8 cellular contexts compared by ENCODE assay signal in the genomic region with DNA sequence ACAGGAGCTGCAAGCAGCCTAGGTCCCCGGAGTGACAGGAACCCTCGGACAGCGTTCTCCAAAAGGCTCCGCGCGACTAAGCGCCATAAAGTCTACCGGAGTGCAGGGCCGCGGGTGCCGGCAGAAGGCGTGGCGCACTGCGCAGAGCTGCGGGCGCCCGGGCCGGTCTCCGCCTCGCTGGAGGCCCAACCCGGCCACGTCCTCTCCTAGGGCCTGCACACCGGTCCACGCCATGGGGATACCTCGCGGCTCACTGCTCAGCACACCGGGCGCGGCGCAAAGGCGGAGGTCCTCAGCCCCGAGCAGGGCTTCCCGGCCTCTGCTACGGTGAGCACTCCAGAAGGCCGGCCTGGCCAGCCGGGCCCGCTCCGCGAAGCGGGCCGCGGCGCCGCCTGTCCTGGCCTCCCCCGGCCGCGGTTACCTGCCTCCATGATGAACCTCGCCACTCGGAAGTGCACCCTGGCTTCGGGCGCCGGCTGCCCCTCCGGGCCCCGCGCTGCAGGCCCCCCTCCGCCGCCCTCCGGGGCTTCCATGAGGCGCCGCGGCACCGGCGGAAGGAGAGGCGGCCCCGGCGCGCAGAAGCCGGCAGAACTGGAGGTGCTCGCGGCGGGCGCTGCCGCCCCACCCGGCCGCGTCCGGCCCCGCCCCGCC. TPM values are rescaled to one million over a fixed set of nuclear protein-coding genes. Genes with fewer than 3 reads are reported as not detected.
DNase-seq lines count a peak whose midpoint lies in the region; ATAC-seq and TF ChIP-seq lines count a peak whose summit lies in the region.

Gene CCNQ (minus strand): TSS at position 599 of the 651 bp plus-strand sequence. CDS start 66 bp downstream, at position 533.

- H3K4me1 ChIP-seq in A673 (ENCODE audit: insufficient read depth, low read length, poor library complexity, severe bottlenecking) (no peaks in the 10 kb centered on the region), OCI-LY7 (ENCODE audit: insufficient read depth, low read length, poor library complexity, severe bottlenecking) (peaks cover 22% of the 10 kb centered on the region)

- no peaks in the 10 kb centered on the region for H3K9me2 ChIP-seq in OCI-LY7 (ENCODE audit: insufficient read depth, low read length)

- peak; percentile 18 for DNase-seq in A673 (ENCODE audit: low spot score)
- DNase-seq in OCI-LY7 (ENCODE audit: low spot score) = peak; percentile 40
- peak; percentile 30 for DNase-seq in astrocyte of the spinal cord (ENCODE audit: low read depth, low spot score)
- DNase-seq in iPS-NIHi11 (ENCODE audit: low spot score) = peak; percentile 39
- DNase-seq in T-helper 9 cell = no peak

- H3K36me3 ChIP-seq in A673 (ENCODE audit: insufficient read depth, low read length, poor library complexity, severe bottlenecking) (peaks cover 3% of the 10 kb centered on the region), OCI-LY7 (ENCODE audit: insufficient read depth, low read length) (peaks cover under 1% of the 10 kb centered on the region; the same call in 1 of the 2 replicates)

- intact Hi-C loops in A673 (cut with micrococcal nuclease; ENCODE audit: unreplicated experiment) (no loop called here), OCI-LY7 (cut with micrococcal nuclease; ENCODE audit: unreplicated experiment) (no loop called here)

- no peaks in the 10 kb centered on the region for H4K20me1 ChIP-seq in OCI-LY7 (ENCODE audit: insufficient read depth, low read length)

- H3K27me3 ChIP-seq in A673 (replicated peaks; ENCODE audit: insufficient read depth, low read depth, low read length, poor library complexity) = no peaks in the 10 kb centered on the region

- H3K4me3 ChIP-seq in A673 (ENCODE audit: low read depth, low read length, poor library complexity, severe bottlenecking) (peak within 1 kb of the TSS; percentile 63), OCI-LY7 (ENCODE audit: low read depth, low read length, poor library complexity, severe bottlenecking) (peak within 1 kb of the TSS; percentile 89), astrocyte of the spinal cord (ENCODE audit: low read depth, low read length) (peak within 1 kb of the TSS; percentile 63), skin epidermis (peak within 1 kb of the TSS; percentile 54 to 75 (median 61))

- POLR2A ChIA-PET in A673 (lab: Charles Lee; ENCODE audit: low non-redundant PET) (interaction anchor here (0.6 kb wide), 1 partner anchor 128 kb away, joined by 5 read pairs; no protein-coding TSS in a partner anchor), OCI-LY7 (lab: Charles Lee) (no interaction called here)

- peak within 1 kb of the TSS; percentile 85 for H2AFZ ChIP-seq in OCI-LY7 (ENCODE audit: low read length)

- ATAC-seq in GM18868 (IDR thresholded peaks at IDR 0.05; ENCODE audit: unreplicated experiment) = peak; percentile 55
- peak; percentile 46 for ATAC-seq in HG03039 (IDR thresholded peaks at IDR 0.05; ENCODE audit: unreplicated experiment)

- TF ChIP-seq CTCF in A673 (conservative IDR thresholded peaks at IDR 0.05; ENCODE audit: low read depth, low read length) = no peak
- TF ChIP-seq CTCF in OCI-LY7 (conservative IDR thresholded peaks at IDR 0.05; ENCODE audit: low read length) = no peak
- no peak for TF ChIP-seq CTCF in astrocyte of the spinal cord (IDR thresholded peaks at IDR 0.05; ENCODE audit: low read depth, low read length)

- H3K4me2 ChIP-seq in OCI-LY7 (ENCODE audit: low read length) = peak within 1 kb of the TSS; percentile 86

- CTCF ChIA-PET in A673 (lab: Charles Lee) (interaction anchor here (0.5 kb wide), 1 partner anchor 65 kb away, joined by 3 read pairs; no protein-coding TSS in a partner anchor), OCI-LY7 (lab: Charles Lee; ENCODE audit: unreplicated experiment) (no interaction called here)

- H3K79me2 ChIP-seq in OCI-LY7 (ENCODE audit: insufficient read depth, low read depth, low read length) = peaks cover 10% of the 10 kb centered on the region; the same call in 1 of the 2 replicates

- H3K27ac ChIP-seq in A673 (ENCODE audit: low read depth, low read length, poor library complexity, severe bottlenecking) (peak within 1 kb of the TSS; percentile 64), OCI-LY7 (ENCODE audit: low read depth, low read length, poor library complexity, severe bottlenecking) (peak within 1 kb of the TSS; percentile 25), skin epidermis (peak within 1 kb of the TSS; percentile 14 to 84 (median 75))

- H3K9me3 ChIP-seq in A673 (ENCODE audit: low read depth, low read length, poor library complexity, severe bottlenecking) (no peaks in the 10 kb centered on the region), OCI-LY7 (ENCODE audit: low read length) (no peaks in the 10 kb centered on the region)

- in situ Hi-C loops in astrocyte of the spinal cord (cut with HindIII; ENCODE audit: low sequenced_read_pairs) = no loop called here

- BruUV-seq in A673 (replicated peaks; lab: Mats Ljungman, UMichigan) (no TSS peak), OCI-LY7 (replicated peaks; lab: Mats Ljungman, UMichigan) (no TSS peak)

RNA-seq across cellular contexts. Expression of gene CCNQ, which starts in this region (rescaled TPM):
- total RNA-seq in A673 (2021) (27.1 and 32.4 TPM in 2 replicates), OCI-LY7 (2022) (12.0 and 13.9 TPM in 2 replicates)
- 20.6 and 29.7 TPM in 2 replicates for total RNA-seq in OCI-LY7 (2014; rRNA removed; shearing (Covaris generic))

Comparison
In these comparisons a context has a peak if more than half of its experiments do, and no peak if none do; other contexts are left out.
1. H3K27ac ChIP-seq: peak in every context shown above with its lines; median percentile 75 in skin epidermis; 64 in A673; 25 in OCI-LY7.